In genomic region chrX:40074080-40074958, GRCh38 we compare ENCODE assay signal across 25 cellular contexts.
"Had no signal": no experiment of that assay in that cellular context is flagged by ENCODE, and none has a peak within 500 bp of the region (broad histone marks: within the 10 kb centered on the region; RNA-seq: fewer than 3 reads in every experiment).

No MANE protein-coding gene starts in this region.

- H3K9me3 ChIP-seq: esophagus muscularis mucosa, gastroesophageal sphincter, left ventricle myocardium inferior, pancreas, prostate gland, right lobe of liver, testis, tibial nerve had no signal

- FAIRE-seq: endometrium, kidney, pancreas had no signal

- H3K4me1 ChIP-seq: pancreas, prostate gland had no signal

- H3K36me3 ChIP-seq: prostate gland had no signal

- H3K4me3 ChIP-seq: dorsolateral prefrontal cortex, esophagus muscularis mucosa, gastroesophageal sphincter, left ventricle myocardium inferior, lung, pancreas, prostate gland, right lobe of liver, testis, tibial nerve had no signal

- H3K27ac ChIP-seq: epithelial cell of prostate, esophagus muscularis mucosa, gastroesophageal sphincter, left ventricle myocardium inferior, pancreas, prostate gland, right lobe of liver, testis, tibial nerve had no signal

- H3K27ac Mint-ChIP-seq: nephron had no signal

- DNase-seq: central memory CD4-positive, alpha-beta T cell; cortex of kidney; effector memory CD4-positive, alpha-beta T cell; kidney; left cardiac atrium; left ventricle myocardium inferior; mesenchymal stem cell; midbrain; occipital lobe; retina; stimulated activated CD4-positive, alpha-beta T cell treated with anti-CD3 and anti-CD28 coated beads, Interleukin-12 subunit alpha, Interleukin-12 subunit beta, amount 100 ng/mL, for 4 hours; stimulated activated CD4-positive, alpha-beta T cell treated with anti-CD3 and anti-CD28 coated beads, Interleukin-2, amount 100 ng/mL, for 48 hours; stimulated activated naive CD8-positive, alpha-beta T cell treated with anti-CD3 and anti-CD28 coated beads, Interleukin-15, Interleukin-2, amounts not matched to agents 100 U/mL and 50 U/mL, for 24 hours; testis had no signal

- H3K27me3 ChIP-seq: gastroesophageal sphincter, pancreas, right lobe of liver, testis, tibial nerve had no signal

- ATAC-seq: gastroesophageal sphincter; left cardiac atrium; pancreas; right lobe of liver; stimulated activated naive CD8-positive, alpha-beta T cell treated with anti-CD3 and anti-CD28 coated beads, Interleukin-15, Interleukin-2, amounts not matched to agents 100 U/mL and 50 U/mL, for 24 hours had no signal
